Comparison of ENCODE assay signal across 9 cellular contexts in genomic region chr5:39191216-39191615, GRCh38. TPM values are rescaled to one million over a fixed set of nuclear protein-coding genes. Genes with fewer than 3 reads are reported as not detected.
A peak's percentile ranks its signal among the peaks of the same experiment; 100 is the strongest.
DNase-seq lines count a peak whose midpoint lies in the region; ATAC-seq and FAIRE-seq lines count a peak whose summit lies in the region.
"Had no signal": no experiment of that assay in that cellular context is flagged by ENCODE, and none has a peak within 500 bp of the region (broad histone marks: within the 10 kb centered on the region; RNA-seq: fewer than 3 reads in every experiment).

No MANE protein-coding gene starts in this region.

- no peak overlapping the region for H2BK120ac ChIP-seq in mesendoderm (ENCODE audit: low read depth, low read length)

- no peaks in the 10 kb centered on the region for H3K9me3 Mint-ChIP-seq in activated CD8-positive, alpha-beta memory T cell treated with anti-CD3 and anti-CD28 coated beads, Interleukin-2, amount 10 ng/mL, durations not matched to agents 7 days and 5 days (ENCODE audit: low read depth)
- H3K9me3 Mint-ChIP-seq in activated T-helper 17 cell treated with anti-CD3 and anti-CD28 coated beads, Interleukin-2, amount 50 U/mL, for 72 hours: no peaks in the 10 kb centered on the region

- FAIRE-seq in small intestine (lab: Jason Lieb, UNC): no peak
- FAIRE-seq: RCC 7860 had no signal

- H2BK5ac ChIP-seq in mesendoderm (ENCODE audit: low read length): no peak overlapping the region

- H3K27me3 Mint-ChIP-seq in activated CD8-positive, alpha-beta memory T cell treated with anti-CD3 and anti-CD28 coated beads, Interleukin-2, amount 10 ng/mL, durations not matched to agents 7 days and 5 days: no peaks in the 10 kb centered on the region
- no peaks in the 10 kb centered on the region for H3K27me3 Mint-ChIP-seq in activated T-helper 17 cell treated with anti-CD3 and anti-CD28 coated beads, Interleukin-2, amount 50 U/mL, for 72 hours

- peak overlapping the region; percentile 65 for H3K4me3 Mint-ChIP-seq in activated CD8-positive, alpha-beta memory T cell treated with anti-CD3 and anti-CD28 coated beads, Interleukin-2, amount 10 ng/mL, durations not matched to agents 7 days and 5 days
- H3K4me3 Mint-ChIP-seq in activated T-helper 17 cell treated with anti-CD3 and anti-CD28 coated beads, Interleukin-2, amount 50 U/mL, for 72 hours: peak overlapping the region; percentile 91

- peak; percentile 77 for DNase-seq in activated CD8-positive, alpha-beta memory T cell treated with anti-CD3 and anti-CD28 coated beads, Interleukin-2, amount 10 ng/mL, durations not matched to agents 7 days and 5 days
- DNase-seq in activated CD8-positive, alpha-beta memory T cell treated with anti-CD3 and anti-CD28 coated beads for 24 hours: no peak
- DNase-seq in small intestine (peak; percentile 39), activated gamma-delta T cell treated with Interleukin-2 at 50 U/mL for 16 hours (no peak), mesendoderm (no peak)

- 28 to 37% (median 34%) methylated on average over 6 of the region's 6 CpGs for WGBS in small intestine, 3 donors
- WGBS in mesendoderm (ENCODE audit: extremely low coverage, insufficient coverage, low lambda C conversion rate): no CpG with 5 or more reads among the region's 6 CpGs

- no peaks in the 10 kb centered on the region for H3K79me1 ChIP-seq in mesendoderm (ENCODE audit: low read length)

- H3K27ac ChIP-seq in small intestine (ENCODE audit: low read depth in 1 of 2, low read length in 1 of 2): peak overlapping the region in 1 of 2 donors; percentile 54
- H3K27ac ChIP-seq in mesendoderm (ENCODE audit: low read depth, low read length): no peak overlapping the region

- no peak overlapping the region for H3K4ac ChIP-seq in mesendoderm (ENCODE audit: low read depth, low read length)

- H3K27ac Mint-ChIP-seq in activated CD8-positive, alpha-beta memory T cell treated with anti-CD3 and anti-CD28 coated beads, Interleukin-2, amount 10 ng/mL, durations not matched to agents 7 days and 5 days: peak overlapping the region; percentile 88
- peak overlapping the region; percentile 80 for H3K27ac Mint-ChIP-seq in activated T-helper 17 cell treated with anti-CD3 and anti-CD28 coated beads, Interleukin-2, amount 50 U/mL, for 72 hours

- no peaks in the 10 kb centered on the region for H3K27me3 ChIP-seq in small intestine (ENCODE audit: control insufficient read depth in 2 of 2, insufficient read depth in 2 of 2, low read length in 2 of 2)
- H3K27me3 ChIP-seq in mesendoderm (ENCODE audit: insufficient read depth, low read length, poor library complexity): no peaks in the 10 kb centered on the region

- H3K4me3 ChIP-seq in small intestine (ENCODE audit: low read depth in 1 of 2, low read length in 2 of 2) (no peak overlapping the region), mesendoderm (ENCODE audit: low read length) (no peak overlapping the region)

- CTCF ChIA-PET in activated CD8-positive, alpha-beta memory T cell treated with anti-CD3 and anti-CD28 coated beads, Interleukin-2, amount 10 ng/mL, durations not matched to agents 7 days and 5 days (lab: Charles Lee): interaction anchor here (1.0 to 8.8 kb wide), 8 partner anchors 10 to 41 kb away, joined by 3 to 91 read pairs (median 6); partner anchors contain the start of gene FYB1

- no peaks in the 10 kb centered on the region for H3K36me3 ChIP-seq in small intestine (ENCODE audit: control insufficient read depth in 2 of 2, insufficient read depth in 2 of 2, low read length in 2 of 2)
- H3K36me3 ChIP-seq in mesendoderm (ENCODE audit: control insufficient read depth, insufficient read depth, low read length): no peaks in the 10 kb centered on the region

- H3K79me2 ChIP-seq in mesendoderm (ENCODE audit: control insufficient read depth, insufficient read depth, low read length): no peaks in the 10 kb centered on the region

- no peak overlapping the region for H3K56ac ChIP-seq in mesendoderm (ENCODE audit: low read length)

- no peak overlapping the region for H3K9ac ChIP-seq in mesendoderm (ENCODE audit: low read length)

- H3K4me2 ChIP-seq in mesendoderm (ENCODE audit: low read length): no peak overlapping the region

- no peak overlapping the region for H3K23ac ChIP-seq in mesendoderm (ENCODE audit: low read length)

- H3K18ac ChIP-seq in mesendoderm (ENCODE audit: low read length): no peak overlapping the region

- H2BK15ac ChIP-seq in mesendoderm (replicated peaks; ENCODE audit: low read depth): no peak overlapping the region

- no peaks in the 10 kb centered on the region for H3K4me1 ChIP-seq in small intestine (ENCODE audit: control insufficient read depth in 2 of 2, insufficient read depth in 1 of 2, low read depth in 1 of 2, low read length in 1 of 2)
- H3K4me1 ChIP-seq in mesendoderm (ENCODE audit: control insufficient read depth, low read depth, low read length): no peaks in the 10 kb centered on the region

- H3K36me3 Mint-ChIP-seq in activated CD8-positive, alpha-beta memory T cell treated with anti-CD3 and anti-CD28 coated beads, Interleukin-2, amount 10 ng/mL, durations not matched to agents 7 days and 5 days: peaks cover 37% of the 10 kb centered on the region
- peaks cover 31% of the 10 kb centered on the region for H3K36me3 Mint-ChIP-seq in activated T-helper 17 cell treated with anti-CD3 and anti-CD28 coated beads, Interleukin-2, amount 50 U/mL, for 72 hours (ENCODE audit: low read depth)

- H2AK5ac ChIP-seq in mesendoderm (ENCODE audit: low read length): no peak overlapping the region

- ATAC-seq in activated CD8-positive, alpha-beta memory T cell treated with anti-CD3 and anti-CD28 coated beads, Interleukin-2, amount 10 ng/mL, durations not matched to agents 7 days and 5 days: peak; percentile 43
- peak; percentile 48 for ATAC-seq in HG03354 (IDR thresholded peaks at IDR 0.05; ENCODE audit: poor library complexity, severe bottlenecking, unreplicated experiment)
- peak; percentile 25 for ATAC-seq in activated T-helper 17 cell treated with anti-CD3 and anti-CD28 coated beads, Interleukin-2, amount 50 U/mL, for 72 hours (replicated peaks)
- ATAC-seq in GM18519 (IDR thresholded peaks at IDR 0.05; ENCODE audit: low FRiP score, unreplicated experiment): no peak

- no peak overlapping the region for H4K5ac ChIP-seq in mesendoderm (ENCODE audit: low read length)

- peaks cover 90% of the 10 kb centered on the region for H3K4me1 Mint-ChIP-seq in activated CD8-positive, alpha-beta memory T cell treated with anti-CD3 and anti-CD28 coated beads, Interleukin-2, amount 10 ng/mL, durations not matched to agents 7 days and 5 days
- peaks cover 79% of the 10 kb centered on the region for H3K4me1 Mint-ChIP-seq in activated T-helper 17 cell treated with anti-CD3 and anti-CD28 coated beads, Interleukin-2, amount 50 U/mL, for 72 hours

- H3K9me3 ChIP-seq in small intestine (ENCODE audit: control insufficient read depth, low read depth): no peaks in the 10 kb centered on the region

- no peak overlapping the region for H4K8ac ChIP-seq in mesendoderm (ENCODE audit: low read depth, low read length)

RNA-seq across cellular contexts. Expression of gene FYB1, which starts 28.1 kb away (rescaled TPM):
- total RNA-seq in activated CD8-positive, alpha-beta memory T cell treated with anti-CD3 and anti-CD28 coated beads, Interleukin-2, amount 10 ng/mL, durations not matched to agents 7 days and 5 days: 100 to 1,000 TPM; 198 to 270 TPM
- 100 to 1,000 TPM in 1 of 2 donors, 10 to 100 TPM in 1; 95.7 to 153 TPM for total RNA-seq in activated T-helper 17 cell treated with anti-CD3 and anti-CD28 coated beads, Interleukin-2, amount 50 U/mL, for 72 hours
- 10 to 100 TPM in 1 of 3 donors, 1 to 10 TPM in 2; 3.5 to 12.4 (median 3.6) TPM for polyA plus RNA-seq in small intestine
- not detected for polyA plus RNA-seq in mesendoderm (2013, experiment 1 of 2)
- not detected for polyA plus RNA-seq in mesendoderm (2013, experiment 2 of 2)

Comparison
In these comparisons a context has a peak if more than half of its experiments do, and no peak if none do; other contexts are left out.
1. DNase-seq: peak in activated CD8-positive, alpha-beta memory T cell treated with anti-CD3 and anti-CD28 coated beads, Interleukin-2, amount 10 ng/mL, durations not matched to agents 7 days and 5 days (single experiment) and small intestine (single experiment); none in activated CD8-positive, alpha-beta memory T cell treated with anti-CD3 and anti-CD28 coated beads for 24 hours (single experiment), activated gamma-delta T cell treated with Interleukin-2 at 50 U/mL for 16 hours (single experiment) and mesendoderm (single experiment).